In the genomic region with DNA sequence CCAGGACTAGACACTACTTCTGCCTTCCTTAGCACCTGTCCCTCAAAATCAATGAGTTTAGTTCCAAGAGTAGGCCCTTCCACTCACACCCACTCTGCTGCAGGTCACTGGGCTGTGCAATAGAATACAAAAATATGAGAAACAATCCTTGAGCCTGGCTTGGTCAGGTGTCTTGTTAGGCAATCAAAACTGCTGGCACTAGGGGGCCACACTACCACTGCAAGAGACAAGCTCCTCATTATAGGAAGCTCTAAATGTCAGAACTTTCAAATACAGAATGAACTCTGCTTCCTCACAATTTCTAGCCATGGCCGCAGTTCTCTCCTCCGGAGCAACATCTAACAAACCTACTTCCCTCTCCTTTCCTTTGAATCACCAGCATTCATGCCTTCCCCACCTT, we compare ENCODE assay signal across 8 cellular contexts. TPM values are rescaled to one million over a fixed set of nuclear protein-coding genes. Genes with fewer than 3 reads are reported as not detected.
DNase-seq lines count a peak whose midpoint lies in the region; FAIRE-seq and TF ChIP-seq lines count a peak whose summit lies in the region.
"Not testable (repeated sequence)": the region's sequence is repeated elsewhere in the genome, so short reads cannot be mapped to it uniquely, and the experiment has no call there.

No MANE protein-coding gene starts in this region.

- H3K4me1 ChIP-seq in small intestine (ENCODE audit: control insufficient read depth in 2 of 2, insufficient read depth in 1 of 2, low read depth in 1 of 2, low read length in 1 of 2): not testable (repeated sequence)

- not testable (repeated sequence) for DNase-seq in AG04450 (ENCODE audit: low read depth, low spot score)
- DNase-seq in GM03348 (ENCODE audit: low spot score): peak; percentile 1
- DNase-seq in Jurkat, Clone E6-1 (ENCODE audit: low read depth, low spot score): peak; percentile 19
- peak; percentile 13 for DNase-seq in RPMI8226
- peak; percentile 1 for DNase-seq in activated T-cell treated with anti-CD3 and anti-CD28 coated beads for 1 hour (ENCODE audit: low read depth)
- peak; percentile 2 for DNase-seq in effector CD8-positive, alpha-beta T cell (lab: John Stamatoyannopoulos, UW)
- peak; percentile 49 for DNase-seq in iris pigment epithelial cell (ENCODE audit: low read depth)
- DNase-seq in small intestine: peak; percentile 30

- not testable (repeated sequence) for H3K4me3 ChIP-seq in AG04450 (ENCODE audit: low read depth, low read length); Jurkat, Clone E6-1 (ENCODE audit: low read length); small intestine (ENCODE audit: low read depth in 1 of 2, low read length in 2 of 2)

- FAIRE-seq in small intestine (lab: Jason Lieb, UNC): not testable (repeated sequence)

- POLR2A ChIA-PET in AG04450 (lab: Yijun Ruan, JAX): not testable (repeated sequence)

- CTCF ChIA-PET in AG04450 (lab: Charles Lee): interaction anchor here (0.5 kb wide), 1 partner anchor 74 kb away, joined by 4 read pairs; no protein-coding TSS in a partner anchor

- 68 to 83% (median 71%) methylated on average over 2 of the region's 2 CpGs for WGBS in small intestine, 3 donors

- not testable (repeated sequence) for H3K27me3 ChIP-seq in AG04450 (ENCODE audit: control insufficient read depth, insufficient read depth, low read length); small intestine (ENCODE audit: control insufficient read depth in 2 of 2, insufficient read depth in 2 of 2, low read length in 2 of 2)

- not testable (repeated sequence) for H3K9me3 ChIP-seq in AG04450 (ENCODE audit: control insufficient read depth, insufficient read depth, low read length); small intestine (ENCODE audit: control insufficient read depth, low read depth)

- H3K36me3 ChIP-seq in small intestine (ENCODE audit: control insufficient read depth in 2 of 2, insufficient read depth in 2 of 2, low read length in 2 of 2): not testable (repeated sequence)

- not testable (repeated sequence) for H3K27ac ChIP-seq in AG04450 (ENCODE audit: low read depth, low read length); small intestine (ENCODE audit: low read depth in 1 of 2, low read length in 1 of 2)

- peak; percentile 42 for TF ChIP-seq CTCF in AG04450 (IDR thresholded peaks at IDR 0.05; ENCODE audit: low read depth, low read length)

RNA-seq across cellular contexts. Expression of gene EFL1, which starts 41.0 kb away (rescaled TPM):
- 15.3 and 19.3 TPM in 2 replicates for polyA plus RNA-seq in AG04450 (2011; rRNA removed)
- polyA minus RNA-seq in AG04450 (2011; rRNA and poly(A)+ RNA removed): 19.4 and 19.5 TPM in 2 replicates
- polyA plus RNA-seq in Jurkat, Clone E6-1 (2012; ENCODE audit: insufficient read depth, insufficient read length): 32.2 TPM
- 10 to 100 TPM; 11.6 to 14.9 (median 11.9) TPM for polyA plus RNA-seq in small intestine

RNA-seq across cellular contexts. Expression of gene SAXO2, which starts 41.1 kb away (rescaled TPM):
- polyA plus RNA-seq in AG04450 (2011; rRNA removed): 3.5 and 3.6 TPM in 2 replicates
- polyA minus RNA-seq in AG04450 (2011; rRNA and poly(A)+ RNA removed): 2.4 and 3.9 TPM in 2 replicates
- polyA plus RNA-seq in Jurkat, Clone E6-1 (2012; ENCODE audit: insufficient read depth, insufficient read length): 2.0 TPM
- 1 to 10 TPM in 1 of 3 donors, under 1 TPM in 1, not detected in 1; 0.37 to 5.1 TPM for polyA plus RNA-seq in small intestine
